10 cellular contexts compared by ENCODE assay signal in the genomic region with DNA sequence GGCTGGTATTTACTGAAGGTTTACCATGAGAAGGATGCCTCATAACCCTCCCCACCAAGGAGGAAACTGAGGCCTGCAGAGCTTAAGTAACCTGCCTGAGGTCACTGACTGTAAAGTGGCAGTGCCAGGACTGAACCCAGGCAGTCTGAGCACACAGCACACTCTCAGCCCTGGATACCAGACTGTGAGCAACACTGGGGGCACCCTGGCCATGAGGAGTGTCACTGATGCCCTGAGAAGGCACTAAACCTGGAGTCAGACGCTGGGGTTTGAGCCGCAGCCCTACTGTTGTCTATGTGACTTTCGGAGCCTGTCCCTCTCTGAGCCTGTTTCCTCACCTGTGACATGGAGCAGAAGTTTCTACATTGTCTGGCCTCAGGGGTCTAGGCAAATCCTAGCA. TPM values are rescaled to one million over a fixed set of nuclear protein-coding genes. Genes with fewer than 3 reads are reported as not detected.
DNase-seq lines count a peak whose midpoint lies in the region; ATAC-seq and TF ChIP-seq lines count a peak whose summit lies in the region.
"Had no signal": no experiment of that assay in that cellular context is flagged by ENCODE, and none has a peak within 500 bp of the region (broad histone marks: within the 10 kb centered on the region; RNA-seq: fewer than 3 reads in every experiment).

No MANE protein-coding gene starts in this region.

- H3K4me3 Mint-ChIP-seq in activated B cell treated with CpG ODN at 0.5 μM for 24 hours = peak overlapping the region; percentile 70

- peaks cover 85% of the 10 kb centered on the region for H3K36me3 ChIP-seq in lower lobe of right lung
- peaks cover 53% of the 10 kb centered on the region for H3K36me3 ChIP-seq in thymus (ENCODE audit: control insufficient read depth, insufficient read depth)

- no peak overlapping the region for H3K4me3 ChIP-seq in lower lobe of right lung
- H3K4me3 ChIP-seq in thymus (ENCODE audit: low read length) = no peak overlapping the region

- H3K27me3 ChIP-seq in lower lobe of right lung (ENCODE audit: low read depth) = no peaks in the 10 kb centered on the region
- no peaks in the 10 kb centered on the region for H3K27me3 ChIP-seq in thymus (ENCODE audit: control insufficient read depth, insufficient read depth)

- intact Hi-C loops in activated B cell treated with CpG ODN at 0.5 μM for 24 hours (cut with micrococcal nuclease) = loop anchor here (1.0 to 2.0 kb wide), 2 partner anchors 9 to 14 kb away; no protein-coding TSS in a partner anchor
- intact Hi-C loops in lower lobe of right lung (cut with DNase I) = no loop called here

- WGBS in thymus = over 99% methylated on average over 3 of the region's 3 CpGs

- peaks cover 53% of the 10 kb centered on the region for H3K4me1 ChIP-seq in lower lobe of right lung
- peaks cover 12% of the 10 kb centered on the region for H3K4me1 ChIP-seq in thymus (ENCODE audit: control insufficient read depth, insufficient read depth, low read length)

- no peak for ATAC-seq in activated B cell treated with CpG ODN at 0.5 μM for 24 hours (ENCODE audit: low read depth)
- peak in 1 of 2 donors; percentile 11 for ATAC-seq in lower lobe of right lung
- no peak for ATAC-seq in HG02973 (IDR thresholded peaks at IDR 0.05; ENCODE audit: unreplicated experiment)

- H3K4me1 Mint-ChIP-seq in activated B cell treated with CpG ODN at 0.5 μM for 24 hours = peaks cover 95% of the 10 kb centered on the region

- CTCF ChIA-PET in activated B cell treated with CpG ODN at 0.5 μM for 24 hours (lab: Charles Lee) = interaction anchor here (1.2 to 2.8 kb wide), 5 partner anchors 10 to 95 kb away, joined by 3 to 15 read pairs (median 4); no protein-coding TSS in a partner anchor

- peak; percentile 61 for DNase-seq in activated effector memory CD4-positive, alpha-beta T cell treated with anti-CD3 and anti-CD28 coated beads, Interleukin-2, amount 50 U/mL, for 16 hours
- DNase-seq in activated effector memory CD4-positive, alpha-beta T cell treated with Interleukin-2 at 50 U/mL for 16 hours = no peak
- DNase-seq in activated B cell treated with CpG ODN at 0.5 μM for 24 hours (no peak), lower lobe of right lung (no peak), NCI-H1417 (lab: John Stamatoyannopoulos, UW) (no peak), NCI-H2081 treated with DMSO at 0.1 percent for 48 hours (lab: John Stamatoyannopoulos, UW) (no peak)
- DNase-seq: activated T-cell treated with anti-CD3 and anti-CD28 coated beads, Interleukin-2, amount 50 U/mL, for 1 hour; AML-193 had no signal

- H3K9me3 ChIP-seq in lower lobe of right lung (no peaks in the 10 kb centered on the region), thymus (ENCODE audit: control insufficient read depth) (no peaks in the 10 kb centered on the region)

- no peak for TF ChIP-seq CTCF in activated B cell treated with CpG ODN at 0.5 μM for 24 hours (IDR thresholded peaks at IDR 0.05)
- no peak for TF ChIP-seq CTCF in lower lobe of right lung (IDR thresholded peaks at IDR 0.05)

- H3K36me3 Mint-ChIP-seq in activated B cell treated with CpG ODN at 0.5 μM for 24 hours (ENCODE audit: low read depth) = peaks cover 95% of the 10 kb centered on the region

- H3K9me3 Mint-ChIP-seq in activated B cell treated with CpG ODN at 0.5 μM for 24 hours = no peaks in the 10 kb centered on the region

- POLR2A ChIA-PET in activated B cell treated with CpG ODN at 0.5 μM for 24 hours (lab: Charles Lee) = interaction anchor here (0.9 to 10.5 kb wide), 5 partner anchors 9 to 159 kb away, joined by 3 to 365 read pairs (median 4); a partner anchor contains a TSS

- H3K27me3 Mint-ChIP-seq in activated B cell treated with CpG ODN at 0.5 μM for 24 hours = no peaks in the 10 kb centered on the region

- H3K27ac Mint-ChIP-seq in activated B cell treated with CpG ODN at 0.5 μM for 24 hours = peak overlapping the region; percentile 96

- H3K27ac ChIP-seq in lower lobe of right lung (peak overlapping the region; percentile 31), thymus (ENCODE audit: low read depth) (peak overlapping the region; percentile 21)

RNA-seq across cellular contexts. Expression of a gene that starts 36.2 kb away (rescaled TPM):
- total RNA-seq in activated B cell treated with CpG ODN at 0.5 μM for 24 hours = 111 and 118 TPM in 2 replicates
- 72.0 TPM for total RNA-seq in lower lobe of right lung
- polyA plus RNA-seq in thymus = 37.1 TPM

RNA-seq across cellular contexts. Expression of a gene that starts 54.5 kb away (rescaled TPM):
- total RNA-seq in activated B cell treated with CpG ODN at 0.5 μM for 24 hours (26.8 and 28.1 TPM in 2 replicates), lower lobe of right lung (20.5 TPM)
- polyA plus RNA-seq in thymus = 14.9 TPM
